8 cellular contexts compared by ENCODE assay signal in the genomic region with DNA sequence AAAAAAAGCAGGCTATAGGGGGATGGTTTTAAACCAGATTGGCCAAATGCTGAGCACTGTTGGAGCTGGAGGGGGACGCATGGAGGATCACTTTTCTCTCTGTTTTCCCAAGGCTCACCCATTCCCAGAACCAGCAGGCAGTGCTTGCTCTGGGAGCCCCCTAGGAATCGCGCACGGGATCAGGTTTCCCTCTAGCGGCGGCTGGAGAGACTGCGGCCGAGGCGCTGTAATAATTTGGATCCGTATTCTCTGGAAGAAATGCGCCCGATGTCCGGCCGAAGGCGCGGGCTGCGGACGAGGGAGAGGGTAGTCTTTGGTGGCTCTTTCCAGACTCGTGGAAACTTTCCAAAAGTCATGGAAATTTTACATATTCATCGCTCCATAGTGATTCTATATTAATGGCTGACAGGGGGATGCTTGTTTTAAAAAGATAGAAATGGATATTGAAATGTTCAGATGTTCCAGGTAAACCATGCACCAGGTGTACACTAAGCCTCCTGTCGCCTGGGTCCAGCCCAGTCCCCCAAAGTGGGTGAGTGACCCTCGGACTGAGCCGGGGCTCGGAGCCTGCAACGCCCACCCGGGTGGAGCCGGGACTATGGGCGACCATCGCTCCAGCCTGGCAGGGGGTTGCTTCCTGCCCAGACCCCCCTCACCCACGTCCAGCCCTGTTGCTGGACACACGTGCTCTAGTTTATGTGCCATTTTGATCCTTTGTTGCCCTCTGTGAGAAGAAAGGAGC.
DNase-seq lines count a peak whose midpoint lies in the region; ATAC-seq and TF ChIP-seq lines count a peak whose summit lies in the region.

No MANE protein-coding gene starts in this region.

- H3K18ac ChIP-seq in neuronal stem cell (ENCODE audit: low read length) = peak overlapping the region; percentile 59

- H2AFZ ChIP-seq in neuronal stem cell (ENCODE audit: low read length) = no peak overlapping the region

- DNase-seq in AG04450 (ENCODE audit: low read depth, low spot score) = no peak
- DNase-seq in GM12864 (ENCODE audit: low read depth) = no peak
- DNase-seq in NCI-H146 (lab: John Stamatoyannopoulos, UW) = peak; percentile 16
- DNase-seq in fibroblast of peridontal ligament (ENCODE audit: extremely low read depth) = peak; percentile 8
- DNase-seq in neuronal stem cell (ENCODE audit: low spot score) = peak; percentile 63
- no peak for DNase-seq in T-helper 9 cell

- peaks cover 0 to 2% of the 10 kb centered on the region in 2 donors for H3K4me1 ChIP-seq in neuronal stem cell (ENCODE audit: control insufficient read depth in 2 of 2, insufficient read depth in 1 of 2, low read depth in 1 of 2, low read length in 2 of 2)

- no peak overlapping the region for H4K8ac ChIP-seq in neuronal stem cell (ENCODE audit: low read depth, low read length)

- no peaks in the 10 kb centered on the region for H3K36me3 ChIP-seq in neuronal stem cell (replicated peaks in 1 of 2; ENCODE audit: control insufficient read depth in 2 of 2, insufficient read depth in 2 of 2, low read length in 2 of 2)

- peak overlapping the region; percentile 87 for H2BK120ac ChIP-seq in neuronal stem cell (ENCODE audit: low read depth, low read length)

- no peak overlapping the region for H3K4me3 ChIP-seq in AG04450 (ENCODE audit: low read depth, low read length)
- H3K4me3 ChIP-seq in GM12864 (ENCODE audit: low read depth, low read length) = no peak overlapping the region
- H3K4me3 ChIP-seq in neuronal stem cell (ENCODE audit: low read length in 2 of 2) = no peak overlapping the region

- H3K27ac ChIP-seq in AG04450 (ENCODE audit: low read depth, low read length) = no peak overlapping the region
- H3K27ac ChIP-seq in VCaP = no peak overlapping the region
- H3K27ac ChIP-seq in neuronal stem cell (replicated peaks; ENCODE audit: low read length) = no peak overlapping the region

- WGBS in neuronal stem cell (ENCODE audit: extremely low coverage in 2 of 2, insufficient read length in 2 of 2, insufficient replicate concordance in 1 of 2), 2 donors = no CpG with 5 or more reads among the region's 31 CpGs

- H3K9ac ChIP-seq in neuronal stem cell (ENCODE audit: low read depth, low read length, poor library complexity) = no peak overlapping the region

- peak overlapping the region; percentile 54 for H2AK5ac ChIP-seq in neuronal stem cell (ENCODE audit: low read depth, low read length)

- peak overlapping the region; percentile 38 for H2BK15ac ChIP-seq in neuronal stem cell (ENCODE audit: low read length)

- peak overlapping the region; percentile 31 for H3K14ac ChIP-seq in neuronal stem cell (ENCODE audit: low read length)

- H4K91ac ChIP-seq in neuronal stem cell (ENCODE audit: low read depth, low read length, poor library complexity) = peak overlapping the region; percentile 46

- H3K27me3 ChIP-seq in AG04450 (ENCODE audit: control insufficient read depth, insufficient read depth, low read length) (no peaks in the 10 kb centered on the region), neuronal stem cell (ENCODE audit: control insufficient read depth in 3 of 3, insufficient read depth in 3 of 3, low read depth in 1 of 3, low read length in 3 of 3) (peaks cover 0 to 13% (median 2%) of the 10 kb centered on the region in 3 experiments)

- TF ChIP-seq CTCF in AG04450 (IDR thresholded peaks at IDR 0.05; ENCODE audit: low read depth, low read length) (peak; percentile 80), GM12864 (IDR thresholded peaks at IDR 0.05; ENCODE audit: low read depth, low read length, missing control alignments) (peak; percentile 87), VCaP (conservative IDR thresholded peaks at IDR 0.05) (peak; percentile 99)

- POLR2A ChIA-PET in AG04450 (lab: Yijun Ruan, JAX) = no interaction called here

- no peak overlapping the region for H3K4ac ChIP-seq in neuronal stem cell (ENCODE audit: low read length)

- H3K79me1 ChIP-seq in neuronal stem cell (ENCODE audit: low read depth, low read length) = no peaks in the 10 kb centered on the region

- H3K23ac ChIP-seq in neuronal stem cell (ENCODE audit: low read depth, low read length, poor library complexity) = no peak overlapping the region

- no peak overlapping the region for H2BK5ac ChIP-seq in neuronal stem cell (ENCODE audit: low read length)

- peak overlapping the region; percentile 60 for H2BK12ac ChIP-seq in neuronal stem cell (ENCODE audit: low read length)

- CTCF ChIA-PET in AG04450 (lab: Charles Lee) = interaction anchor here (0.8 to 4.8 kb wide), 5 partner anchors 11 to 20 kb away, joined by 3 to 35 read pairs (median 4); no protein-coding TSS in a partner anchor

- H3K9me3 ChIP-seq in AG04450 (ENCODE audit: control insufficient read depth, insufficient read depth, low read length) (no peaks in the 10 kb centered on the region; the same call in 1 of the 2 replicates), neuronal stem cell (replicated peaks in 1 of 2; ENCODE audit: control insufficient read depth in 2 of 2, insufficient read depth in 1 of 2, low read depth in 1 of 2, low read length in 2 of 2) (no peaks in the 10 kb centered on the region)

- no peak for ATAC-seq in HG03442 (IDR thresholded peaks at IDR 0.05; ENCODE audit: unreplicated experiment)

- peak overlapping the region; percentile 31 for H3K4me2 ChIP-seq in neuronal stem cell (ENCODE audit: insufficient read depth, low read length, poor library complexity, severe bottlenecking)

Comparison
In these comparisons a context has a peak if more than half of its experiments do, and no peak if none do; other contexts are left out.
1. DNase-seq: peak in NCI-H146 (single experiment), fibroblast of peridontal ligament (single experiment) and neuronal stem cell (single experiment); none in AG04450 (single experiment), GM12864 (single experiment) and T-helper 9 cell (single experiment).
2. Peak in every context shown above with its lines, with median percentiles within 50 percentile points of each other: CTCF ChIP-seq.